18 cellular contexts compared by ENCODE assay signal in the genomic region with DNA sequence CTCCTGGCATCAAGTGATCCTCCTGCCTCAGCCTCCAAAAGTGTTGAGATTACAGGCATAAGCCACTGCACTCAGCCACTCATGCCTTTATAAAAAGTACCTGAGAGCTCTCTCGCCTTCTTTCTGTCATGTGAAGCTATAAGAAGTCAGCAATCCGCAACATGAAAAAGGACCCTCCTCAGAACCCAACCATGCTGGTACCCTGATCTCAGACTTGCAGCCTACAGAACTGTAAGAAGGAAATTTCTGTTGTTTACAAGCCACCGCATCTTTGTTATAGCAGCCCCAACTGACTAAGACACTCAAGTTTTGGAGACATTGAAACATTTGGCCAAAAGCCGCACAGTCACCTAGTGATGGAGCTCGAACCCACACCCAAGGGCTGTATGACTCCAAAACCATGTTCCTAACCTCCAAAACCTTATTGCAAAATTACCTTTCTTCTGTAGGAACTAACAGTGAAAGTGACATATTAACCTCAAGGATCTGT. TPM values are rescaled to one million over a fixed set of nuclear protein-coding genes. Genes with fewer than 3 reads are reported as not detected.
DNase-seq lines count a peak whose midpoint lies in the region; ATAC-seq and TF ChIP-seq lines count a peak whose summit lies in the region.
"Had no signal": no experiment of that assay in that cellular context is flagged by ENCODE, and none has a peak within 500 bp of the region (broad histone marks: within the 10 kb centered on the region; RNA-seq: fewer than 3 reads in every experiment).

No MANE protein-coding gene starts in this region.

- no peak overlapping the region for H3K4me3 ChIP-seq in PC-9
- H3K4me3 ChIP-seq in lower lobe of right lung: no peak overlapping the region
- H3K4me3 ChIP-seq: GM23248, SJSA1 had no signal

- no peaks in the 10 kb centered on the region for H3K9me3 Mint-ChIP-seq in natural killer cell treated with Interleukin-12 subunit alpha and Interleukin-12 subunit beta and Interleukin-15 and Interleukin-18, amount 100 ng/mL, for 72 hours
- H3K9me3 Mint-ChIP-seq in natural killer cell: no peaks in the 10 kb centered on the region
- H3K9me3 Mint-ChIP-seq: CD8-positive, alpha-beta T cell had no signal

- no peak overlapping the region for H2AFZ ChIP-seq in PC-9
- H2AFZ ChIP-seq: GM23248 had no signal

- H3K4me1 Mint-ChIP-seq in natural killer cell treated with Interleukin-12 subunit alpha and Interleukin-12 subunit beta and Interleukin-15 and Interleukin-18, amount 100 ng/mL, for 72 hours (ENCODE audit: low read depth in 2 of 2): peaks cover 52 to 62% of the 10 kb centered on the region in 2 donors
- peaks cover 48% of the 10 kb centered on the region in 2 donors for H3K4me1 Mint-ChIP-seq in natural killer cell

- no TSS peak for BruUV-seq in PC-9 (replicated peaks; lab: Mats Ljungman, UMichigan)

- H3K4me1 ChIP-seq in PC-9 (replicated peaks; ENCODE audit: insufficient read depth) (peaks cover 83% of the 10 kb centered on the region), lower lobe of right lung (peaks cover 79% of the 10 kb centered on the region)

- DNase-seq in natural killer cell treated with Interleukin-12 subunit alpha and Interleukin-12 subunit beta and Interleukin-15 and Interleukin-18, amount 100 ng/mL, for 72 hours (ENCODE audit: low spot score): no peak
- DNase-seq in natural killer cell: no peak
- no peak for DNase-seq in PC-9
- DNase-seq in lower lobe of right lung: no peak
- no peak for DNase-seq in dedifferentiated amniotic fluid mesenchymal stem cell (ENCODE audit: extremely low spot score)
- DNase-seq in activated CD4-positive, CD25-positive, alpha-beta regulatory T cell treated with anti-CD3 and anti-CD28 coated beads, Interleukin-2, amount 50 U/mL, for 72 hours: no peak
- no peak for DNase-seq in posterior vena cava (ENCODE audit: low spot score)
- DNase-seq: AML-193; CD8-positive, alpha-beta T cell; GF-D8; GM23248; Kasumi-1; NCI-H1436 treated with DMSO at 0.1 percent for 48 hours; NCI-H2081; NCI-H524 treated with DMSO at 0.1 percent for 48 hours; RPMI8226 had no signal

- H3K79me2 ChIP-seq in PC-9 (ENCODE audit: low read depth): peaks cover 100% of the 10 kb centered on the region

- H3K27me3 Mint-ChIP-seq in natural killer cell treated with Interleukin-12 subunit alpha and Interleukin-12 subunit beta and Interleukin-15 and Interleukin-18, amount 100 ng/mL, for 72 hours: no peaks in the 10 kb centered on the region
- H3K27me3 Mint-ChIP-seq in natural killer cell (ENCODE audit: low read depth in 2 of 2): no peaks in the 10 kb centered on the region

- no peak overlapping the region for H3K4me2 ChIP-seq in PC-9

- CTCF ChIA-PET in PC-9 (lab: Charles Lee): no interaction called here

- no peaks in the 10 kb centered on the region for H3K9me2 ChIP-seq in PC-9 (ENCODE audit: insufficient read depth)

- POLR2A ChIA-PET in PC-9 (lab: Charles Lee; ENCODE audit: unreplicated experiment): no interaction called here

- ATAC-seq in natural killer cell treated with Interleukin-12 subunit alpha and Interleukin-12 subunit beta and Interleukin-15 and Interleukin-18, amount 100 ng/mL, for 72 hours: no peak
- ATAC-seq in natural killer cell: no peak
- ATAC-seq in lower lobe of right lung: no peak
- ATAC-seq in HG02759 (IDR thresholded peaks at IDR 0.05; ENCODE audit: unreplicated experiment): no peak
- ATAC-seq: CD8-positive, alpha-beta T cell had no signal

- peaks cover 44% of the 10 kb centered on the region for H3F3A ChIP-seq in PC-9 (ENCODE audit: insufficient read depth, low read depth)

- H3K36me3 ChIP-seq in PC-9 (ENCODE audit: low read depth) (0 out of 2 replicates have a peak, but pooled peaks cover 4% of the 10 kb centered on the region), lower lobe of right lung (no peaks in the 10 kb centered on the region)
- H3K36me3 ChIP-seq: SJSA1 had no signal

- intact Hi-C loops in natural killer cell (cut with micrococcal nuclease) (no loop called here), PC-9 (cut with micrococcal nuclease; ENCODE audit: unreplicated experiment) (no loop called here), lower lobe of right lung (cut with DNase I) (no loop called here), posterior vena cava (cut with DNase I) (no loop called here)

- no peak overlapping the region for H3K4me3 Mint-ChIP-seq in natural killer cell treated with Interleukin-12 subunit alpha and Interleukin-12 subunit beta and Interleukin-15 and Interleukin-18, amount 100 ng/mL, for 72 hours
- no peak overlapping the region for H3K4me3 Mint-ChIP-seq in natural killer cell
- H3K4me3 Mint-ChIP-seq: CD8-positive, alpha-beta T cell had no signal

- TF ChIP-seq CTCF in natural killer cell (IDR thresholded peaks at IDR 0.05) (no peak), PC-9 (conservative IDR thresholded peaks at IDR 0.05) (no peak), lower lobe of right lung (IDR thresholded peaks at IDR 0.05) (no peak)

- H3K9me3 ChIP-seq in PC-9 (ENCODE audit: insufficient read depth, low read depth) (no peaks in the 10 kb centered on the region), lower lobe of right lung (no peaks in the 10 kb centered on the region)
- H3K9me3 ChIP-seq: SJSA1 had no signal

- H3K27ac Mint-ChIP-seq in natural killer cell treated with Interleukin-12 subunit alpha and Interleukin-12 subunit beta and Interleukin-15 and Interleukin-18, amount 100 ng/mL, for 72 hours: peak overlapping the region; percentile 69 to 72
- H3K27ac Mint-ChIP-seq in natural killer cell: no peak overlapping the region

- peaks cover 14% of the 10 kb centered on the region for H4K20me1 ChIP-seq in PC-9 (ENCODE audit: insufficient read depth)

- H3K27me3 ChIP-seq in PC-9 (ENCODE audit: insufficient read depth, low read depth) (no peaks in the 10 kb centered on the region), lower lobe of right lung (ENCODE audit: low read depth) (no peaks in the 10 kb centered on the region)
- H3K27me3 ChIP-seq: SJSA1 had no signal

- H3K36me3 Mint-ChIP-seq in natural killer cell treated with Interleukin-12 subunit alpha and Interleukin-12 subunit beta and Interleukin-15 and Interleukin-18, amount 100 ng/mL, for 72 hours: no peaks in the 10 kb centered on the region
- no peaks in the 10 kb centered on the region for H3K36me3 Mint-ChIP-seq in natural killer cell
- H3K36me3 Mint-ChIP-seq: CD8-positive, alpha-beta T cell had no signal

- H3K27ac ChIP-seq in PC-9 (0 out of 2 replicates have a peak overlapping the region, but pooled peaks have one; percentile 4), lower lobe of right lung (peak overlapping the region; percentile 66)
- H3K27ac ChIP-seq: SJSA1 had no signal

RNA-seq across cellular contexts. Expression of a gene that starts 8.9 kb away (rescaled TPM):
- 10 to 100 TPM; 34.5 to 64.0 TPM for total RNA-seq in natural killer cell treated with Interleukin-12 subunit alpha and Interleukin-12 subunit beta and Interleukin-15 and Interleukin-18, amount 100 ng/mL, for 72 hours
- 10 to 100 TPM; 37.1 to 48.5 (median 47.6) TPM for total RNA-seq in natural killer cell
- 102 and 103 TPM in 2 replicates for total RNA-seq in PC-9 (2021)
- total RNA-seq in lower lobe of right lung: 104 TPM
- 10 to 100 TPM; 71.8 to 85.6 TPM for total RNA-seq in posterior vena cava

Comparison
In these comparisons a context has a peak if more than half of its experiments do, and no peak if none do; other contexts are left out.
1. H3K27ac Mint-ChIP-seq: peak in natural killer cell treated with Interleukin-12 subunit alpha and Interleukin-12 subunit beta and Interleukin-15 and Interleukin-18, amount 100 ng/mL, for 72 hours (2 of 2); none in natural killer cell (0 of 2).